In the genomic region with DNA sequence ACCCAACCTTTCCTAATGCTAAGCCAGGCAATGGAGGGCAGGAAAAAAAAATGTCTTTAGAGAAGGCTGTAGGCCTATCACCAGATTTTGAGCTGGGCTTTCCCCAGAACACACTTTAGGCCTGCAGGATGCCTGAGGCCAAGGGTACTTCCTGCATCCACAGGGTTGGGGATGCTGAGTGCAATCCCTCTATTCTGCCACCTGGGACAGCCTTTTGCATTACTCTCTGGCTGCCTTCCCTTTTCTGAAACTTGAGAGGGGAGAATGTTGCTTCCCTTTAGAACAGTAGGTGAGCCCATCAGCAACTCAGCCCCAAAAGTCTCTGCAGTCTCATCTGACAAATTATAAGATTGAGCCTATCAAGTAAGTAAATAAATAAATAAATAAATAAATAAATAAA, we compare ENCODE assay signal across 10 cellular contexts.
A peak's percentile ranks its signal among the peaks of the same experiment; 100 is the strongest.
DNase-seq lines count a peak whose midpoint lies in the region; FAIRE-seq and TF ChIP-seq lines count a peak whose summit lies in the region.
"Had no signal": no experiment of that assay in that cellular context is flagged by ENCODE, and none has a peak within 500 bp of the region (broad histone marks: within the 10 kb centered on the region; RNA-seq: fewer than 3 reads in every experiment).

No MANE protein-coding gene starts in this region.

- intact Hi-C loops in endothelial cell of umbilical vein (cut with micrococcal nuclease) = no loop called here

- no peaks in the 10 kb centered on the region for H3K79me2 ChIP-seq in endothelial cell of umbilical vein (ENCODE audit: control insufficient read depth, insufficient read depth, low read length)

- no peak for DNase-seq in AG04449 (ENCODE audit: low read depth, low spot score)
- peak; percentile 42 for DNase-seq in EL
- peak; percentile 7 for DNase-seq in NCI-H2171 (lab: John Stamatoyannopoulos, UW)
- DNase-seq in endothelial cell of umbilical vein (ENCODE audit: low read depth, low spot score) = peak; percentile 12
- DNase-seq in small intestine = no peak
- DNase-seq in activated naive CD4-positive, alpha-beta T cell treated with anti-CD3 and anti-CD28 coated beads, Interleukin-2, amount 10 ng/mL, durations not matched to agents 7 days and 5 days = no peak
- DNase-seq in GM13977 (ENCODE audit: low spot score) = no peak
- no peak for DNase-seq in activated naive CD8-positive, alpha-beta T cell treated with anti-CD3 and anti-CD28 coated beads for 36 hours
- DNase-seq: hippocampal formation, testis had no signal

- H3K9me3 ChIP-seq in endothelial cell of umbilical vein (replicated peaks; ENCODE audit: control insufficient read depth, insufficient read depth, low read length) = no peaks in the 10 kb centered on the region
- no peaks in the 10 kb centered on the region for H3K9me3 ChIP-seq in small intestine (ENCODE audit: control insufficient read depth, low read depth)
- H3K9me3 ChIP-seq: testis had no signal

- H2AFZ ChIP-seq in endothelial cell of umbilical vein (ENCODE audit: low read depth, low read length) = no peak overlapping the region

- H3K27ac ChIP-seq in endothelial cell of umbilical vein (ENCODE audit: insufficient read depth, low read depth, low read length) (no peak overlapping the region), small intestine (ENCODE audit: low read depth in 1 of 2, low read length in 1 of 2) (no peak overlapping the region)
- H3K27ac ChIP-seq: testis had no signal

- no peaks in the 10 kb centered on the region for H3K9me1 ChIP-seq in endothelial cell of umbilical vein (replicated peaks; ENCODE audit: control insufficient read depth, extremely low read depth, insufficient read depth, low read length)

- H3K36me3 ChIP-seq in endothelial cell of umbilical vein (ENCODE audit: control insufficient read depth in 2 of 2, extremely low read depth in 1 of 2, insufficient read depth in 2 of 2, low read length in 2 of 2) (no peaks in the 10 kb centered on the region), small intestine (ENCODE audit: control insufficient read depth in 2 of 2, insufficient read depth in 2 of 2, low read length in 2 of 2) (no peaks in the 10 kb centered on the region)

- H3K27me3 ChIP-seq in endothelial cell of umbilical vein (ENCODE audit: control insufficient read depth in 2 of 2, insufficient read depth in 2 of 2, low read length in 2 of 2) = no peaks in the 10 kb centered on the region
- no peaks in the 10 kb centered on the region for H3K27me3 ChIP-seq in small intestine (ENCODE audit: control insufficient read depth in 2 of 2, insufficient read depth in 2 of 2, low read length in 2 of 2)
- H3K27me3 ChIP-seq: testis had no signal

- CTCF ChIA-PET in AG04449 (lab: Yijun Ruan, JAX) = interaction anchor here (0.9 to 2.3 kb wide), 4 partner anchors 10 to 299 kb away, joined by 3 to 15 read pairs (median 4); no protein-coding TSS in a partner anchor
- CTCF ChIA-PET in endothelial cell of umbilical vein (lab: Charles Lee) = interaction anchor here (1.0 to 1.8 kb wide), 5 partner anchors 9 to 194 kb away, joined by 3 to 6 read pairs (median 5); no protein-coding TSS in a partner anchor
- CTCF ChIA-PET in activated naive CD4-positive, alpha-beta T cell treated with anti-CD3 and anti-CD28 coated beads, Interleukin-2, amount 10 ng/mL, durations not matched to agents 7 days and 5 days (lab: Charles Lee) = interaction anchor here (0.6 to 1.4 kb wide), 2 partner anchors 12 to 194 kb away, joined by 3 read pairs; no protein-coding TSS in a partner anchor

- dilution Hi-C loops in endothelial cell of umbilical vein (cut with MboI; ENCODE audit: extremely low pct_ligation_motif_present, low sequenced_read_pairs) = no loop called here

- in situ Hi-C loops in GM13977 (cut with MboI; ENCODE audit: low pct_unique_long_range_greater_than_20kb, low sequenced_read_pairs, unreplicated experiment) = no loop called here

- H3K4me1 ChIP-seq in endothelial cell of umbilical vein (ENCODE audit: control insufficient read depth, extremely low read depth, insufficient read depth, low read length) (no peaks in the 10 kb centered on the region), small intestine (ENCODE audit: control insufficient read depth in 2 of 2, insufficient read depth in 1 of 2, low read depth in 1 of 2, low read length in 1 of 2) (peaks cover 0 to 3% of the 10 kb centered on the region in 2 donors)
- H3K4me1 ChIP-seq: testis had no signal

- no TSS peak for BruUV-seq in endothelial cell of umbilical vein (replicated peaks; lab: Mats Ljungman, UMichigan)

- H3K4me1 Mint-ChIP-seq in activated naive CD4-positive, alpha-beta T cell treated with anti-CD3 and anti-CD28 coated beads, Interleukin-2, amount 10 ng/mL, durations not matched to agents 7 days and 5 days = no peaks in the 10 kb centered on the region
- H3K4me1 Mint-ChIP-seq in activated naive CD8-positive, alpha-beta T cell treated with anti-CD3 and anti-CD28 coated beads for 36 hours = no peaks in the 10 kb centered on the region

- no peak overlapping the region for H3K4me3 Mint-ChIP-seq in activated naive CD4-positive, alpha-beta T cell treated with anti-CD3 and anti-CD28 coated beads, Interleukin-2, amount 10 ng/mL, durations not matched to agents 7 days and 5 days
- no peak overlapping the region for H3K4me3 Mint-ChIP-seq in activated naive CD8-positive, alpha-beta T cell treated with anti-CD3 and anti-CD28 coated beads for 36 hours

- no peak overlapping the region for H3K27ac Mint-ChIP-seq in activated naive CD4-positive, alpha-beta T cell treated with anti-CD3 and anti-CD28 coated beads, Interleukin-2, amount 10 ng/mL, durations not matched to agents 7 days and 5 days
- H3K27ac Mint-ChIP-seq in activated naive CD8-positive, alpha-beta T cell treated with anti-CD3 and anti-CD28 coated beads for 36 hours = no peak overlapping the region

- no peaks in the 10 kb centered on the region for H3K36me3 Mint-ChIP-seq in activated naive CD4-positive, alpha-beta T cell treated with anti-CD3 and anti-CD28 coated beads, Interleukin-2, amount 10 ng/mL, durations not matched to agents 7 days and 5 days
- no peaks in the 10 kb centered on the region for H3K36me3 Mint-ChIP-seq in activated naive CD8-positive, alpha-beta T cell treated with anti-CD3 and anti-CD28 coated beads for 36 hours

- H3K4me2 ChIP-seq in endothelial cell of umbilical vein (ENCODE audit: insufficient read depth, low read length) = no peak overlapping the region

- H3K9me3 Mint-ChIP-seq in activated naive CD4-positive, alpha-beta T cell treated with anti-CD3 and anti-CD28 coated beads, Interleukin-2, amount 10 ng/mL, durations not matched to agents 7 days and 5 days = no peaks in the 10 kb centered on the region
- no peaks in the 10 kb centered on the region for H3K9me3 Mint-ChIP-seq in activated naive CD8-positive, alpha-beta T cell treated with anti-CD3 and anti-CD28 coated beads for 36 hours

- TF ChIP-seq POLR2A in endothelial cell of umbilical vein (IDR thresholded peaks at IDR 0.05; ENCODE audit: low read depth, low read length) = no peak

- no peaks in the 10 kb centered on the region for H4K20me1 ChIP-seq in endothelial cell of umbilical vein (replicated peaks; ENCODE audit: control insufficient read depth, extremely low read depth, insufficient read depth, low read length)

- peak; percentile 16 for TF ChIP-seq CTCF in AG04449 (IDR thresholded peaks at IDR 0.05; ENCODE audit: insufficient read depth, low read length, missing control alignments)
- TF ChIP-seq CTCF in endothelial cell of umbilical vein (IDR thresholded peaks at IDR 0.05; ENCODE audit: extremely low read depth in 1 of 2, insufficient read depth in 1 of 2, low read depth in 1 of 2, low read length in 2 of 2) = peak in 1 of 2 donors; percentile 27
- TF ChIP-seq CTCF in GM13977 (IDR thresholded peaks at IDR 0.05; ENCODE audit: extremely low read depth, insufficient read depth, missing control alignments) = no peak

- POLR2A ChIA-PET in AG04449 (lab: Yijun Ruan, JAX) (no interaction called here), endothelial cell of umbilical vein (lab: Charles Lee) (no interaction called here)

- H3K4me3 ChIP-seq in AG04449 (ENCODE audit: low read depth, low read length) (no peak overlapping the region), endothelial cell of umbilical vein (replicated peaks in 1 of 3; ENCODE audit: insufficient read depth in 1 of 3, low read depth in 1 of 3, low read length in 3 of 3) (no peak overlapping the region), small intestine (ENCODE audit: low read depth in 1 of 2, low read length in 2 of 2) (no peak overlapping the region)
- H3K4me3 ChIP-seq: testis had no signal

- no peak overlapping the region for H3K9ac ChIP-seq in endothelial cell of umbilical vein (replicated peaks; ENCODE audit: extremely low read depth, insufficient read depth, low read length)

- H3K27me3 Mint-ChIP-seq in activated naive CD4-positive, alpha-beta T cell treated with anti-CD3 and anti-CD28 coated beads, Interleukin-2, amount 10 ng/mL, durations not matched to agents 7 days and 5 days = no peaks in the 10 kb centered on the region
- peaks cover 4% of the 10 kb centered on the region for H3K27me3 Mint-ChIP-seq in activated naive CD8-positive, alpha-beta T cell treated with anti-CD3 and anti-CD28 coated beads for 36 hours

- FAIRE-seq in endothelial cell of umbilical vein (lab: Jason Lieb, UNC) = no peak
- FAIRE-seq in small intestine (lab: Jason Lieb, UNC) = no peak

TF ChIP-seq in endothelial cell of umbilical vein, 7 proteins besides CTCF, POLR2A, EP300 and RAD21:
- no peak for TF ChIP-seq GATA2 (IDR thresholded peaks at IDR 0.05; ENCODE audit: insufficient read depth, insufficient read length, low read depth, low read length)
- TF ChIP-seq FOS (IDR thresholded peaks at IDR 0.05; ENCODE audit: borderline replicate concordance, insufficient read depth, low read length) = no peak
- TF ChIP-seq, protein P1, sequence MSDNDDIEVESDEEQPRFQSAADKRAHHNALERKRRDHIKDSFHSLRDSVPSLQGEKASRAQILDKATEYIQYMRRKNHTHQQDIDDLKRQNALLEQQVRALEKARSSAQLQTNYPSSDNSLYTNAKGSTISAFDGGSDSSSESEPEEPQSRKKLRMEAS (IDR thresholded peaks at IDR 0.05; ENCODE audit: insufficient read depth, insufficient read length) = no peak
- no peak for TF ChIP-seq MYC (IDR thresholded peaks at IDR 0.05; ENCODE audit: low read depth, low read length)
- no peak for TF ChIP-seq POLR2AphosphoS5 (IDR thresholded peaks at IDR 0.05; ENCODE audit: insufficient read depth, low read depth, low read length)
- no peak for TF ChIP-seq JUN (IDR thresholded peaks at IDR 0.05; ENCODE audit: borderline replicate concordance, insufficient read depth, insufficient read length, low read depth)
- no peak for TF ChIP-seq EZH2 (IDR thresholded peaks at IDR 0.05; ENCODE audit: borderline replicate concordance, low read depth, low read length, severe bottlenecking)
TF ChIP-seq in endothelial cell of umbilical vein: peak in this region for 0.

Comparison
In these comparisons a context has a peak if more than half of its experiments do, and no peak if none do; other contexts are left out.
1. DNase-seq: peak in EL (single experiment), NCI-H2171 (single experiment) and endothelial cell of umbilical vein (single experiment); none in AG04449 (single experiment), small intestine (single experiment), activated naive CD4-positive, alpha-beta T cell treated with anti-CD3 and anti-CD28 coated beads, Interleukin-2, amount 10 ng/mL, durations not matched to agents 7 days and 5 days (single experiment), GM13977 (single experiment) and activated naive CD8-positive, alpha-beta T cell treated with anti-CD3 and anti-CD28 coated beads for 36 hours (single experiment).